14 cellular contexts compared by ENCODE assay signal in the genomic region with DNA sequence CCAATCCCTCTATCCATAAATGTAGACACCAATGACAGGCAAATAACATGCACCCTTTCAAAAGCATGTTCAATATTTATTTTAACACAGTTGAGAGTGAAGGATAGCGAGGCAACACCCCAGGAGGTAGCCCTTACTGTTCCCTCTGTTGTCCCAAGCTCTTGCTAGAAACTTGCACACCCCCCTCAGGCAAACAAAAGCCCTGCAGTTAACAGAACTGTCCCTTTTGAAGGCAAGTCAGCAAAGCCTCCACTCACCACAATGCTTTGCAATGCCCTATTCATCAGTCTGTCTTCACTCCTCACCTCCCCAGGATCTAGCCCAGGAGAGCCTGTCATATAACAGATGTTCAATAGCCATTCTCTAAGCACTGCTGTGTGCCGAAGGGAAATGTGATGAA. TPM values are rescaled to one million over a fixed set of nuclear protein-coding genes. Genes with fewer than 3 reads are reported as not detected.
DNase-seq lines count a peak whose midpoint lies in the region; ATAC-seq, FAIRE-seq and TF ChIP-seq lines count a peak whose summit lies in the region.
"Had no signal": no experiment of that assay in that cellular context is flagged by ENCODE, and none has a peak within 500 bp of the region (broad histone marks: within the 10 kb centered on the region; RNA-seq: fewer than 3 reads in every experiment).

No MANE protein-coding gene starts in this region.

- FAIRE-seq in K562 (lab: Jason Lieb, UNC), result peak; percentile 35
- FAIRE-seq: GM18507 had no signal

- H3K27me3 ChIP-seq in K562 (ENCODE audit: control insufficient read depth in 2 of 2, insufficient read depth in 2 of 2, low read length in 2 of 2), result 0 out of 5 replicates have a peak, but pooled peaks cover 0 to 2% of the 10 kb centered on the region in 2 experiments

- peak; percentile 25 for ATAC-seq in K562
- ATAC-seq: naive thymus-derived CD8-positive, alpha-beta T cell had no signal

- TF ChIP-seq CTCF in K562 (IDR thresholded peaks at IDR 0.05 in 2 of 3, conservative IDR thresholded peaks at IDR 0.05 in 1 of 3; ENCODE audit: insufficient read depth in 2 of 3, low read depth in 1 of 3, low read length in 3 of 3), result peak; percentile 24 to 59 (median 51); a peak in 5 of 6 replicates
- peak; percentile 23 for TF ChIP-seq CTCF in progenitor cell of endocrine pancreas (IDR thresholded peaks at IDR 0.05; ENCODE audit: unreplicated experiment)

- no TSS peak for BruUV-seq in K562 (replicated peaks; lab: Mats Ljungman, UMichigan)

- 17% methylated on average over 1 of the region's 2 CpGs for WGBS in K562 (ENCODE audit: insufficient coverage, low coverage, missing lambda C conversion rate)

- no peak overlapping the region for H3K9ac ChIP-seq in K562 (ENCODE audit: insufficient read depth in 1 of 2, low read depth in 2 of 2, low read length in 2 of 2)

- CTCF ChIA-PET in activated CD4-positive, alpha-beta memory T cell treated with anti-CD3 and anti-CD28 coated beads for 36 hours (lab: Charles Lee), result interaction anchor here (1.4 to 2.3 kb wide), 3 partner anchors 45 to 189 kb away, joined by 4 to 10 read pairs (median 4); no protein-coding TSS in a partner anchor
- CTCF ChIA-PET in activated CD4-positive, alpha-beta memory T cell treated with anti-CD3 and anti-CD28 coated beads, Interleukin-2, amount 10 ng/mL, durations not matched to agents 7 days and 5 days (lab: Charles Lee), result interaction anchor here (1.2 to 1.5 kb wide), 3 partner anchors 164 to 189 kb away, joined by 3 to 5 read pairs (median 4); no protein-coding TSS in a partner anchor
- CTCF ChIA-PET in K562 (lab: Yijun Ruan, JAX; ENCODE audit: low intra/inter-chr PET ratio), result no interaction called here

- no peak overlapping the region for H3K27ac Mint-ChIP-seq in activated CD4-positive, alpha-beta memory T cell treated with anti-CD3 and anti-CD28 coated beads for 36 hours
- H3K27ac Mint-ChIP-seq in activated CD4-positive, alpha-beta memory T cell treated with anti-CD3 and anti-CD28 coated beads, Interleukin-2, amount 10 ng/mL, durations not matched to agents 7 days and 5 days, result no peak overlapping the region
- H3K27ac Mint-ChIP-seq in progenitor cell of endocrine pancreas, result no peak overlapping the region
- H3K27ac Mint-ChIP-seq: activated T-helper 2 cell treated with anti-CD3 and anti-CD28 coated beads, Interferon-gamma antibody, Interleukin-2, Interleukin-4, amounts not matched to agents 10 μg/mL and 5 μg/mL and 100 μg/mL, durations not matched to agents 14 hours and 24 hours and 36 hours; T-helper 1 cell treated with Interleukin-12 subunit alpha and Interleukin-12 subunit beta and Interleukin-4 antibody, amounts not matched to agents 30 μg/mL and 1 μg/mL, for 36 hours had no signal

- no peaks in the 10 kb centered on the region for H3K36me3 Mint-ChIP-seq in activated CD4-positive, alpha-beta memory T cell treated with anti-CD3 and anti-CD28 coated beads for 36 hours
- no peaks in the 10 kb centered on the region for H3K36me3 Mint-ChIP-seq in activated CD4-positive, alpha-beta memory T cell treated with anti-CD3 and anti-CD28 coated beads, Interleukin-2, amount 10 ng/mL, durations not matched to agents 7 days and 5 days (ENCODE audit: low read depth)
- no peaks in the 10 kb centered on the region for H3K36me3 Mint-ChIP-seq in progenitor cell of endocrine pancreas (ENCODE audit: insufficient read depth)
- H3K36me3 Mint-ChIP-seq: naive thymus-derived CD8-positive, alpha-beta T cell had no signal

- peak overlapping the region; percentile 59; the same call in 1 of the 2 replicates for H2AFZ ChIP-seq in K562 (ENCODE audit: low read depth, low read length)

- peaks cover 14% of the 10 kb centered on the region for H3K79me2 ChIP-seq in K562 (ENCODE audit: control insufficient read depth, insufficient read depth, low read length)

- no peak overlapping the region for H3K4me3 Mint-ChIP-seq in activated CD4-positive, alpha-beta memory T cell treated with anti-CD3 and anti-CD28 coated beads for 36 hours
- no peak overlapping the region for H3K4me3 Mint-ChIP-seq in activated CD4-positive, alpha-beta memory T cell treated with anti-CD3 and anti-CD28 coated beads, Interleukin-2, amount 10 ng/mL, durations not matched to agents 7 days and 5 days
- no peak overlapping the region for H3K4me3 Mint-ChIP-seq in progenitor cell of endocrine pancreas (ENCODE audit: low read depth)
- H3K4me3 Mint-ChIP-seq: naive thymus-derived CD8-positive, alpha-beta T cell; T-helper 1 cell treated with Interleukin-12 subunit alpha and Interleukin-12 subunit beta and Interleukin-4 antibody, amounts not matched to agents 30 μg/mL and 1 μg/mL, for 36 hours had no signal

- peaks cover 12% of the 10 kb centered on the region for H3K4me1 Mint-ChIP-seq in activated CD4-positive, alpha-beta memory T cell treated with anti-CD3 and anti-CD28 coated beads for 36 hours (ENCODE audit: low read depth)
- H3K4me1 Mint-ChIP-seq in activated CD4-positive, alpha-beta memory T cell treated with anti-CD3 and anti-CD28 coated beads, Interleukin-2, amount 10 ng/mL, durations not matched to agents 7 days and 5 days, result peaks cover 16% of the 10 kb centered on the region
- peaks cover 27% of the 10 kb centered on the region for H3K4me1 Mint-ChIP-seq in progenitor cell of endocrine pancreas (ENCODE audit: low read depth)

- no peaks in the 10 kb centered on the region for H3K36me3 ChIP-seq in K562 (ENCODE audit: control insufficient read depth, insufficient read depth, low read length)

- no peak for TF ChIP-seq EP300 in K562 (IDR thresholded peaks at IDR 0.05; ENCODE audit: low read length)

- in situ Hi-C loops in K562 (cut with MboI), result loop anchor here (5.0 to 10.0 kb wide), 2 partner anchors 186 to 343 kb away; a partner anchor contains a TSS

- TF ChIP-seq POLR2A in K562 (conservative IDR thresholded peaks at IDR 0.05), result no peak

- POLR2A ChIA-PET in activated CD4-positive, alpha-beta memory T cell treated with anti-CD3 and anti-CD28 coated beads for 36 hours (lab: Charles Lee), result no interaction called here
- POLR2A ChIA-PET in activated CD4-positive, alpha-beta memory T cell treated with anti-CD3 and anti-CD28 coated beads, Interleukin-2, amount 10 ng/mL, durations not matched to agents 7 days and 5 days (lab: Charles Lee), result interaction anchor here (1.0 kb wide), 1 partner anchor 190 kb away, joined by 3 read pairs; no protein-coding TSS in a partner anchor
- POLR2A ChIA-PET in K562 (lab: Yijun Ruan, JAX), result no interaction called here

- H3K9me1 ChIP-seq in K562 (ENCODE audit: control insufficient read depth, insufficient read depth, low read length), result no peaks in the 10 kb centered on the region

- peaks cover 0 to 7% of the 10 kb centered on the region in 2 experiments; a peak in 4 of 5 replicates for H3K4me1 ChIP-seq in K562 (replicated peaks in 1 of 2; ENCODE audit: control insufficient read depth in 2 of 2, insufficient read depth in 2 of 2, low read length in 2 of 2)

- DNase-seq in activated CD4-positive, alpha-beta memory T cell treated with anti-CD3 and anti-CD28 coated beads for 36 hours, result peak; percentile 22
- DNase-seq in activated CD4-positive, alpha-beta memory T cell treated with anti-CD3 and anti-CD28 coated beads, Interleukin-2, amount 10 ng/mL, durations not matched to agents 7 days and 5 days, result no peak
- DNase-seq in Kasumi-1 (lab: John Stamatoyannopoulos, UW), result peak; percentile 28 to 35
- peak in 2 of 4 experiments; percentile 31 to 41 for DNase-seq in K562 (ENCODE audit: extremely low read depth in 1 of 4, low spot score in 3 of 4)
- no peak for DNase-seq in progenitor cell of endocrine pancreas (ENCODE audit: low spot score, unreplicated experiment)
- DNase-seq in NCI-H1694 (lab: John Stamatoyannopoulos, UW), result no peak
- DNase-seq in GDM1 (lab: John Stamatoyannopoulos, UW), result no peak
- no peak for DNase-seq in NCI-H1092 (lab: John Stamatoyannopoulos, UW)
- DNase-seq: naive thymus-derived CD8-positive, alpha-beta T cell; NCI-H2107; stimulated activated CD4-positive, alpha-beta T cell treated with anti-CD3 and anti-CD28 coated beads, Interleukin-2, amount 100 ng/mL, for 24 hours had no signal

- no peak overlapping the region for H3K4me3 ChIP-seq in K562

- no peaks in the 10 kb centered on the region for H3K9me3 Mint-ChIP-seq in activated CD4-positive, alpha-beta memory T cell treated with anti-CD3 and anti-CD28 coated beads for 36 hours
- H3K9me3 Mint-ChIP-seq in activated CD4-positive, alpha-beta memory T cell treated with anti-CD3 and anti-CD28 coated beads, Interleukin-2, amount 10 ng/mL, durations not matched to agents 7 days and 5 days, result no peaks in the 10 kb centered on the region
- H3K9me3 Mint-ChIP-seq in progenitor cell of endocrine pancreas (ENCODE audit: low read depth), result no peaks in the 10 kb centered on the region
- H3K9me3 Mint-ChIP-seq: activated T-helper 2 cell treated with anti-CD3 and anti-CD28 coated beads, Interferon-gamma antibody, Interleukin-2, Interleukin-4, amounts not matched to agents 10 μg/mL and 5 μg/mL and 100 μg/mL, durations not matched to agents 14 hours and 24 hours and 36 hours; naive thymus-derived CD8-positive, alpha-beta T cell; T-helper 1 cell treated with Interleukin-12 subunit alpha and Interleukin-12 subunit beta and Interleukin-4 antibody, amounts not matched to agents 30 μg/mL and 1 μg/mL, for 36 hours had no signal

- peak in 1 of 2 experiments; percentile 51; a peak in 2 of 4 replicates for TF ChIP-seq RAD21 in K562 (CRISPR knock-in tag; conservative IDR thresholded peaks at IDR 0.05 in 1 of 2, IDR thresholded peaks at IDR 0.05 in 1 of 2)

- H3K27ac ChIP-seq in K562 (ENCODE audit: extremely low read depth, low read depth, low read length), result no peak overlapping the region

- H3K4me2 ChIP-seq in K562 (ENCODE audit: insufficient read depth, low read length), result no peak overlapping the region

- intact Hi-C loops in activated CD4-positive, alpha-beta memory T cell treated with anti-CD3 and anti-CD28 coated beads for 36 hours (cut with micrococcal nuclease), result loop anchor here (10.0 kb wide), 3 partner anchors 167 to 723 kb away; a partner anchor contains a TSS
- intact Hi-C loops in K562 (cut with micrococcal nuclease), result no loop called here

- H3K27me3 Mint-ChIP-seq in activated CD4-positive, alpha-beta memory T cell treated with anti-CD3 and anti-CD28 coated beads for 36 hours, result no peaks in the 10 kb centered on the region
- peaks cover 5% of the 10 kb centered on the region for H3K27me3 Mint-ChIP-seq in activated CD4-positive, alpha-beta memory T cell treated with anti-CD3 and anti-CD28 coated beads, Interleukin-2, amount 10 ng/mL, durations not matched to agents 7 days and 5 days
- no peaks in the 10 kb centered on the region for H3K27me3 Mint-ChIP-seq in progenitor cell of endocrine pancreas

- no peaks in the 10 kb centered on the region for H4K20me1 ChIP-seq in K562 (replicated peaks; ENCODE audit: control insufficient read depth, insufficient read depth, low read length)

- no peaks in the 10 kb centered on the region for H3K9me3 ChIP-seq in K562 (replicated peaks; ENCODE audit: control insufficient read depth, insufficient read depth, low read depth, low read length)

RNA-seq across cellular contexts. Expression of a gene that starts 3.5 kb away (rescaled TPM):
- total RNA-seq in activated CD4-positive, alpha-beta memory T cell treated with anti-CD3 and anti-CD28 coated beads for 36 hours, result 10 to 100 TPM; 23.9 to 24.5 TPM
- 10 to 100 TPM; 30.1 to 36.1 TPM for total RNA-seq in activated CD4-positive, alpha-beta memory T cell treated with anti-CD3 and anti-CD28 coated beads, Interleukin-2, amount 10 ng/mL, durations not matched to agents 7 days and 5 days
- total RNA-seq in K562 (2011; cell fraction: chromatin; rRNA removed; ENCODE audit: low replicate concordance), result 30.9 and 56.1 TPM in 2 replicates
- total RNA-seq in K562 (2011; cell fraction: nucleolus; rRNA removed), result 28.0 and 29.5 TPM in 2 replicates
- 38.5 and 53.7 TPM in 2 replicates for total RNA-seq in K562 (2011; cell fraction: nucleoplasm; rRNA removed)
- total RNA-seq in K562 (2014; rRNA removed), result 7.6 and 11.8 TPM in 2 replicates
- total RNA-seq in K562 (2014; rRNA removed; fragmentation: Illumina TruSeq; extraction: Trizol), result 11.4 and 15.8 TPM in 2 replicates
- 11.7 and 13.8 TPM in 2 replicates for total RNA-seq in K562 (2015; rRNA removed; fragmentation: Illumina TruSeq; extraction: Trizol)
- 8.8 and 10.9 TPM in 2 replicates for total RNA-seq in K562 (2021)
- 19.4 and 20.1 TPM in 2 replicates for polyA plus RNA-seq in K562 (2011; rRNA removed)
- 5.1 and 12.1 TPM in 2 replicates for polyA plus RNA-seq in K562 (2011; cell fraction: cytosol; rRNA removed)
- polyA plus RNA-seq in K562 (2011; cell fraction: nucleus; rRNA removed), result 18.1 and 25.9 TPM in 2 replicates
- polyA plus RNA-seq in K562 (2012), result 6.9 and 7.8 TPM in 2 replicates
- 8.1 and 8.8 TPM in 2 replicates for polyA plus RNA-seq in K562 (2014; fragmentation: Illumina TruSeq; extraction: Trizol)
- 10 to 100 TPM in 1 of 2 experiments, 1 to 10 TPM in 1; 9.7 to 10.8 TPM for polyA plus RNA-seq in K562 (2014; fragmentation: Nextera tagmentation; extraction: Ambion mirVana)
- polyA plus RNA-seq in K562 (2014; rRNA removed), result 9.7 and 10.6 TPM in 2 replicates
- polyA minus RNA-seq in K562 (2011; rRNA and poly(A)+ RNA removed), result 23.6 and 25.8 TPM in 2 replicates
- polyA minus RNA-seq in K562 (2011; cell fraction: cytosol; rRNA and poly(A)+ RNA removed), result 9.8 and 10.5 TPM in 2 replicates
- 16.2 and 23.8 TPM in 2 replicates for polyA minus RNA-seq in K562 (2011; cell fraction: nucleus; rRNA and poly(A)+ RNA removed)
- 28.0 and 28.4 TPM in 2 replicates for total RNA-seq in progenitor cell of endocrine pancreas

RNA-seq across cellular contexts. Expression of a gene that starts 44.3 kb away (rescaled TPM):
- total RNA-seq in activated CD4-positive, alpha-beta memory T cell treated with anti-CD3 and anti-CD28 coated beads for 36 hours, result 10 to 100 TPM; 17.6 to 18.6 TPM
- 10 to 100 TPM; 20.7 to 21.3 TPM for total RNA-seq in activated CD4-positive, alpha-beta memory T cell treated with anti-CD3 and anti-CD28 coated beads, Interleukin-2, amount 10 ng/mL, durations not matched to agents 7 days and 5 days
- total RNA-seq in K562 (2011; cell fraction: chromatin; rRNA removed; ENCODE audit: low replicate concordance), result 22.3 and 30.6 TPM in 2 replicates
- 20.1 and 22.7 TPM in 2 replicates for total RNA-seq in K562 (2011; cell fraction: nucleolus; rRNA removed)
- 18.8 and 20.9 TPM in 2 replicates for total RNA-seq in K562 (2011; cell fraction: nucleoplasm; rRNA removed)
- 17.8 and 23.6 TPM in 2 replicates for total RNA-seq in K562 (2014; rRNA removed)
- total RNA-seq in K562 (2014; rRNA removed; fragmentation: Illumina TruSeq; extraction: Trizol), result 18.8 and 19.0 TPM in 2 replicates
- 20.2 and 23.6 TPM in 2 replicates for total RNA-seq in K562 (2015; rRNA removed; fragmentation: Illumina TruSeq; extraction: Trizol)
- total RNA-seq in K562 (2021), result 18.9 and 19.2 TPM in 2 replicates
- polyA plus RNA-seq in K562 (2011; rRNA removed), result 21.4 and 23.7 TPM in 2 replicates
- 12.4 and 13.1 TPM in 2 replicates for polyA plus RNA-seq in K562 (2011; cell fraction: cytosol; rRNA removed)
- 48.8 and 52.5 TPM in 2 replicates for polyA plus RNA-seq in K562 (2011; cell fraction: nucleus; rRNA removed)
- polyA plus RNA-seq in K562 (2012), result 8.2 and 10.9 TPM in 2 replicates
- polyA plus RNA-seq in K562 (2014; fragmentation: Illumina TruSeq; extraction: Trizol), result 16.5 and 30.2 TPM in 2 replicates
- 1 to 10 TPM; 1.7 to 3.7 TPM for polyA plus RNA-seq in K562 (2014; fragmentation: Nextera tagmentation; extraction: Ambion mirVana)
- polyA plus RNA-seq in K562 (2014; rRNA removed), result 16.7 and 17.5 TPM in 2 replicates
- 16.7 and 22.1 TPM in 2 replicates for polyA minus RNA-seq in K562 (2011; rRNA and poly(A)+ RNA removed)
- 10.0 and 16.2 TPM in 2 replicates for polyA minus RNA-seq in K562 (2011; cell fraction: cytosol; rRNA and poly(A)+ RNA removed)
- 19.5 and 21.8 TPM in 2 replicates for polyA minus RNA-seq in K562 (2011; cell fraction: nucleus; rRNA and poly(A)+ RNA removed)
- 18.1 and 19.6 TPM in 2 replicates for total RNA-seq in progenitor cell of endocrine pancreas

Comparison
In these comparisons a context has a peak if more than half of its experiments do, and no peak if none do; other contexts are left out.
1. DNase-seq: peak in activated CD4-positive, alpha-beta memory T cell treated with anti-CD3 and anti-CD28 coated beads for 36 hours (single experiment) and Kasumi-1 (2 of 2); none in activated CD4-positive, alpha-beta memory T cell treated with anti-CD3 and anti-CD28 coated beads, Interleukin-2, amount 10 ng/mL, durations not matched to agents 7 days and 5 days (single experiment), progenitor cell of endocrine pancreas (single experiment), NCI-H1694 (single experiment), GDM1 (single experiment) and NCI-H1092 (single experiment).